Comparison of ENCODE assay signal across 18 cellular contexts in the genomic region with DNA sequence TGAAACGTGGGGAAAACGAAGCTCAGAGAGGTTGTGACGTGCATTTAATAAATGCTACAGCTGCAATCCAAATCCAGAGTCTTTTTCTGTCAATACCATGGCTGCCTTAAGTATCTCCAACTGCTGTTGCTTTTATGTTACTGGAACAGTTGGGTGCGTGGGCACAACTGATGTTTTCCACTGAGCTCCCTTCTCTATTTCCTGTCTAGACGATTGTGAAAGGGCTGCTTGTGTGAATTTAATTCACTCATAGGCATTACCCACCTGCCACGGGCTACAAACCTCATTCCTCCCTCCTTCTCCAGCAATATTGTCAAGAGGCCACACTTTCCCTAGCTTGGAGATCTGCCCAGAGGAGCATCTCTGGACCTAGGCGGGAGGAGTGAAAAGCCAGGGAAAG.
A peak's percentile ranks its signal among the peaks of the same experiment; 100 is the strongest.
DNase-seq lines count a peak whose midpoint lies in the region; ATAC-seq and TF ChIP-seq lines count a peak whose summit lies in the region.
"Had no signal": no experiment of that assay in that cellular context is flagged by ENCODE, and none has a peak within 500 bp of the region (broad histone marks: within the 10 kb centered on the region; RNA-seq: fewer than 3 reads in every experiment).

No MANE protein-coding gene starts in this region.

- H3K4me1 Mint-ChIP-seq in T-helper 17 cell, result peaks cover 20% of the 10 kb centered on the region
- H3K4me1 Mint-ChIP-seq: GM23338 had no signal

- peak overlapping the region; percentile 75 for H3K27ac Mint-ChIP-seq in T-helper 17 cell
- H3K27ac Mint-ChIP-seq: GM23338 had no signal

- intact Hi-C loops in lower lobe of right lung (cut with DNase I), result no loop called here

- H3K36me3 ChIP-seq in smooth muscle cell (ENCODE audit: low read depth) (no peaks in the 10 kb centered on the region), lower lobe of right lung (no peaks in the 10 kb centered on the region)
- H3K36me3 ChIP-seq: ascending aorta, prostate gland had no signal

- H3K4me1 ChIP-seq in smooth muscle cell (ENCODE audit: low read depth) (no peaks in the 10 kb centered on the region), lower lobe of right lung (no peaks in the 10 kb centered on the region)
- H3K4me1 ChIP-seq: ascending aorta, Caco-2, prostate gland had no signal

- no peak overlapping the region for H2AFZ ChIP-seq in smooth muscle cell (ENCODE audit: low read depth)
- H2AFZ ChIP-seq: GM23338 had no signal

- WGBS in smooth muscle cell (ENCODE audit: low lambda C conversion rate), result 51% methylated on average over 7 of the region's 7 CpGs

- DNase-seq in DMS 273 (lab: John Stamatoyannopoulos, UW; ENCODE audit: unreplicated experiment) (peak; percentile 7), DMS 273 treated with DMSO at 0.1 percent for 48 hours (lab: John Stamatoyannopoulos, UW) (no peak), T-helper 17 cell (peak in 1 of 3 donors; percentile 9), smooth muscle cell (lab: John Stamatoyannopoulos, UW; ENCODE audit: unreplicated experiment) (no peak), lower lobe of right lung (no peak)
- DNase-seq in activated naive CD4-positive, alpha-beta T cell treated with anti-CD3 and anti-CD28 coated beads, Interleukin-2, amount 50 U/mL, for 16 hours, result peak; percentile 42
- peak in 2 of 3 donors; percentile 9 to 37 for DNase-seq in stimulated activated CD4-positive, alpha-beta T cell treated with anti-CD3 and anti-CD28 coated beads, TNF-alpha, amount 100 ng/mL, for 48 hours (ENCODE audit: low read depth in 3 of 3)
- DNase-seq: Caco-2, left colon, NCI-H146, NCI-H526 treated with DMSO at 0.1 percent for 48 hours had no signal

- no peaks in the 10 kb centered on the region for H4K20me1 ChIP-seq in smooth muscle cell (ENCODE audit: low read depth)

- no peak overlapping the region for H3K4me3 Mint-ChIP-seq in T-helper 17 cell
- H3K4me3 Mint-ChIP-seq: GM23338 had no signal

- ATAC-seq in T-helper 17 cell, result peak; percentile 62
- no peak for ATAC-seq in GM21576 (IDR thresholded peaks at IDR 0.05; ENCODE audit: unreplicated experiment)
- ATAC-seq in lower lobe of right lung, result no peak
- ATAC-seq: GM23338, K562, left colon had no signal

- H3K27ac ChIP-seq in smooth muscle cell (ENCODE audit: low read depth), result no peak overlapping the region
- no peak overlapping the region for H3K27ac ChIP-seq in lower lobe of right lung
- H3K27ac ChIP-seq: 22Rv1, ascending aorta, coronary artery, prostate gland had no signal

- H3F3A ChIP-seq in smooth muscle cell (ENCODE audit: low read depth), result no peaks in the 10 kb centered on the region

- no peaks in the 10 kb centered on the region for H3K79me2 ChIP-seq in smooth muscle cell (ENCODE audit: low read depth)

- H3K4me2 ChIP-seq in smooth muscle cell, result no peak overlapping the region
- H3K4me2 ChIP-seq: GM23338 had no signal

- no peaks in the 10 kb centered on the region for H3K36me3 Mint-ChIP-seq in T-helper 17 cell (ENCODE audit: low read depth)

- TF ChIP-seq CTCF in smooth muscle cell (IDR thresholded peaks at IDR 0.05; ENCODE audit: borderline replicate concordance, insufficient read depth, poor library complexity, severe bottlenecking) (no peak), lower lobe of right lung (IDR thresholded peaks at IDR 0.05) (no peak)

- H3K9ac ChIP-seq in smooth muscle cell (ENCODE audit: low read depth), result no peak overlapping the region

- H3K4me3 ChIP-seq in smooth muscle cell (no peak overlapping the region), lower lobe of right lung (no peak overlapping the region)
- H3K4me3 ChIP-seq: ascending aorta, coronary artery, GM23338, K562, prostate gland had no signal

- H3K9me3 ChIP-seq in T-helper 17 cell (ENCODE audit: control insufficient read depth, low read length, poor library complexity, severe bottlenecking) (no peaks in the 10 kb centered on the region), smooth muscle cell (replicated peaks; ENCODE audit: low read depth) (no peaks in the 10 kb centered on the region), lower lobe of right lung (no peaks in the 10 kb centered on the region)
- H3K9me3 ChIP-seq: ascending aorta, Caco-2, prostate gland had no signal

- H3K27me3 ChIP-seq in smooth muscle cell (ENCODE audit: low read depth), result no peaks in the 10 kb centered on the region
- H3K27me3 ChIP-seq in lower lobe of right lung (ENCODE audit: low read depth), result no peaks in the 10 kb centered on the region
- H3K27me3 ChIP-seq: ascending aorta had no signal

- no peaks in the 10 kb centered on the region for H3K27me3 Mint-ChIP-seq in T-helper 17 cell

Comparison
In these comparisons a context has a peak if more than half of its experiments do, and no peak if none do; other contexts are left out.
1. DNase-seq: peak in DMS 273 (single experiment), activated naive CD4-positive, alpha-beta T cell treated with anti-CD3 and anti-CD28 coated beads, Interleukin-2, amount 50 U/mL, for 16 hours (single experiment) and stimulated activated CD4-positive, alpha-beta T cell treated with anti-CD3 and anti-CD28 coated beads, TNF-alpha, amount 100 ng/mL, for 48 hours (2 of 3); none in DMS 273 treated with DMSO at 0.1 percent for 48 hours (single experiment), smooth muscle cell (single experiment) and lower lobe of right lung (single experiment).